In the genomic region with DNA sequence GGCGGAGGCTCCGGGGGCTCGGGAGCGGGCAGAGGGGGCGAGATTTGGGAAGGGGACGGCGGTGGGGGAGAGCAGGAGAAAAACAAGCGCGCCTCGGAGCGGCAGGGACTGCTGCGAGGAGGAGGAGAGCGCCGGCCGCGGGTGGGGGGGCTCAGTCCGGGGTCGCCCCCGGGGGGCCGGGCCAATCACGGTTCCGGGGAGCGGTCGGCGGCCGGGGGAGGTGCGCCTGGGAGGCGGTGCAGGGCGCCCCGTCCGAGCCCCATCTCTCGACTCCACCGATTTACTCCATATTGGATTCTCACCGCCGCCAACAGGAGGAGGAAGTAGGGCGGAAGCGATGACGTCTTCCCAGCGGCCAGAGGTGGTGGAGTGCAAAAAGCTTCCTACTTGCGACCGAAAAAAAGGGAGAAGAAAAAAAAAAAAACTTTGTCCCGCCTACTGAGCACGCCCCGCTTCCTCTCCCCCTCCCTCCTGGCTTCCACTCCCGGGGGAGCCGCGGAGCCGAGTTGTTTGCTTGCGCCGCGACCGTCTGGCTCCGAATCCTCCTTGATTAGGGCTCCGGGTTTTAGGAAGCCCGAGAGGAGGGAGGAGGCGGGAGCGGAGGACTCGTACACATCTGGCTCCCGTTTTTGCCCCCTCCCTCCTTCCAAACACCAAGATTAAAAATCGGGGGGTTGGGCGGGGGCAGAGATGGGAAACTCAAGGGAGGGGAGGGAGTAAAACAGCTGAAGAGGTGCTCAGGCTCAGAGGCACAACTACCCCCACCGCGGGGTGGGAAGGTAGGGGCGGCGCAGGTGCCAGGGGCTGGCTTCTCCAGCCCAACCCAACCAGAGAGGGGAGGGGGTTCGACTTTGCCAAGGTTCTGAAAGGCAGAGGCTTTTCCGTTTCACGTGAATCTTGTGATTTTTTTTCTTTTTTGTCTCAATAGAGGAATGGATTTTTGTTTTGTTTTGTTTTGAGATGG, we compare ENCODE assay signal across 1 cellular context.
TF ChIP-seq lines count a peak whose summit lies in the region.

SPRED2 (minus strand) TSS at position 373 of the 964 bp plus-strand sequence. CDS start 612 bp downstream, outside the sequence.

TF ChIP-seq in HepG2, 621 proteins besides CTCF, POLR2A, EP300 and RAD21 (continued from another document and continues in another):
- TF ChIP-seq GLMP (CRISPR knock-in tag; IDR thresholded peaks at IDR 0.05; ENCODE audit: borderline replicate concordance) = no peak
- TF ChIP-seq MNT (IDR thresholded peaks at IDR 0.05) = peak; percentile 53; the same call in 1 of the 2 replicates
- TF ChIP-seq ZNF747 (CRISPR knock-in tag; IDR thresholded peaks at IDR 0.05; ENCODE audit: borderline replicate concordance) = no peak
- TF ChIP-seq ZNF674 (CRISPR knock-in tag; IDR thresholded peaks at IDR 0.05; ENCODE audit: low read depth) = no peak
- TF ChIP-seq HOXA9 (CRISPR knock-in tag; IDR thresholded peaks at IDR 0.05; ENCODE audit: borderline replicate concordance) = no peak
- no peak for TF ChIP-seq HDAC6 (IDR thresholded peaks at IDR 0.05; ENCODE audit: low read depth, low read length)
- peak; percentile 77 for TF ChIP-seq FOSL2 (CRISPR knock-in tag; IDR thresholded peaks at IDR 0.05)
- TF ChIP-seq ZMYM3 (CRISPR knock-in tag; IDR thresholded peaks at IDR 0.05) = no peak
- TF ChIP-seq PAX8 (CRISPR knock-in tag; IDR thresholded peaks at IDR 0.05; ENCODE audit: borderline replicate concordance) = peak; percentile 76; the same call in 1 of the 2 replicates
- no peak for TF ChIP-seq ZNF737 (CRISPR knock-in tag; IDR thresholded peaks at IDR 0.05; ENCODE audit: borderline replicate concordance)
- TF ChIP-seq RARG (CRISPR knock-in tag; IDR thresholded peaks at IDR 0.05; ENCODE audit: low read depth) = 0 out of 2 replicates have a peak, but pooled peaks have one; percentile 73
- TF ChIP-seq IRF1 (CRISPR knock-in tag; IDR thresholded peaks at IDR 0.05; ENCODE audit: low read depth) = 0 out of 2 replicates have a peak, but pooled peaks have one; percentile 68
- peak; percentile 45; the same call in 1 of the 2 replicates for TF ChIP-seq CHD2 (IDR thresholded peaks at IDR 0.05; ENCODE audit: low read depth, low read length)
- TF ChIP-seq GABPB1 (CRISPR knock-in tag; IDR thresholded peaks at IDR 0.05) = peak; percentile 87
- TF ChIP-seq ZNF350 (CRISPR knock-in tag; IDR thresholded peaks at IDR 0.05; ENCODE audit: borderline replicate concordance, low read depth) = peak; percentile 83
- peak; percentile 72 for TF ChIP-seq RBM39 (IDR thresholded peaks at IDR 0.05; ENCODE audit: low read depth, low read length, poor library complexity, severe bottlenecking)
- peak; percentile 85 for TF ChIP-seq POGZ (CRISPR knock-in tag; IDR thresholded peaks at IDR 0.05)
- peak; percentile 97 for TF ChIP-seq ZNF263 (CRISPR knock-in tag; IDR thresholded peaks at IDR 0.05)
- TF ChIP-seq ZNF235 (CRISPR knock-in tag; IDR thresholded peaks at IDR 0.05; ENCODE audit: borderline replicate concordance) = no peak
- peak; percentile 70; the same call in 1 of the 2 replicates for TF ChIP-seq ZNF788 (CRISPR knock-in tag; IDR thresholded peaks at IDR 0.05; ENCODE audit: borderline replicate concordance)
- TF ChIP-seq HINFP (CRISPR knock-in tag; IDR thresholded peaks at IDR 0.05; ENCODE audit: low read depth) = peak; percentile 70; the same call in 1 of the 2 replicates
- TF ChIP-seq ZNF619 (CRISPR knock-in tag; IDR thresholded peaks at IDR 0.05) = no peak
- TF ChIP-seq, protein P1, sequence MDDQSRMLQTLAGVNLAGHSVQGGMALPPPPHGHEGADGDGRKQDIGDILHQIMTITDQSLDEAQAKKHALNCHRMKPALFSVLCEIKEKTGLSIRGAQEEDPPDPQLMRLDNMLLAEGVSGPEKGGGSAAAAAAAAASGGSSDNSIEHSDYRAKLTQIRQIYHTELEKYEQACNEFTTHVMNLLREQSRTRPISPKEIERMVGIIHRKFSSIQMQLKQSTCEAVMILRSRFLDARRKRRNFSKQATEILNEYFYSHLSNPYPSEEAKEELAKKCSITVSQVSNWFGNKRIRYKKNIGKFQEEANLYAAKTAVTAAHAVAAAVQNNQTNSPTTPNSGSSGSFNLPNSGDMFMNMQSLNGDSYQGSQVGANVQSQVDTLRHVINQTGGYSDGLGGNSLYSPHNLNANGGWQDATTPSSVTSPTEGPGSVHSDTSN (CRISPR knock-in tag; IDR thresholded peaks at IDR 0.05; ENCODE audit: borderline replicate concordance) = no peak
- peak; percentile 80; the same call in 1 of the 2 replicates for TF ChIP-seq NFKBIZ (CRISPR knock-in tag; IDR thresholded peaks at IDR 0.05)
- TF ChIP-seq RBFOX2 (IDR thresholded peaks at IDR 0.05; ENCODE audit: low read depth, low read length) = peak; percentile 68; the same call in 1 of the 2 replicates
- peak; percentile 86 for TF ChIP-seq SKI (IDR thresholded peaks at IDR 0.05; ENCODE audit: partially characterized antibody)
- TF ChIP-seq DMAP1 (CRISPR knock-in tag; IDR thresholded peaks at IDR 0.05) = peak; percentile 86; the same call in 1 of the 2 replicates
- TF ChIP-seq, protein P2, sequence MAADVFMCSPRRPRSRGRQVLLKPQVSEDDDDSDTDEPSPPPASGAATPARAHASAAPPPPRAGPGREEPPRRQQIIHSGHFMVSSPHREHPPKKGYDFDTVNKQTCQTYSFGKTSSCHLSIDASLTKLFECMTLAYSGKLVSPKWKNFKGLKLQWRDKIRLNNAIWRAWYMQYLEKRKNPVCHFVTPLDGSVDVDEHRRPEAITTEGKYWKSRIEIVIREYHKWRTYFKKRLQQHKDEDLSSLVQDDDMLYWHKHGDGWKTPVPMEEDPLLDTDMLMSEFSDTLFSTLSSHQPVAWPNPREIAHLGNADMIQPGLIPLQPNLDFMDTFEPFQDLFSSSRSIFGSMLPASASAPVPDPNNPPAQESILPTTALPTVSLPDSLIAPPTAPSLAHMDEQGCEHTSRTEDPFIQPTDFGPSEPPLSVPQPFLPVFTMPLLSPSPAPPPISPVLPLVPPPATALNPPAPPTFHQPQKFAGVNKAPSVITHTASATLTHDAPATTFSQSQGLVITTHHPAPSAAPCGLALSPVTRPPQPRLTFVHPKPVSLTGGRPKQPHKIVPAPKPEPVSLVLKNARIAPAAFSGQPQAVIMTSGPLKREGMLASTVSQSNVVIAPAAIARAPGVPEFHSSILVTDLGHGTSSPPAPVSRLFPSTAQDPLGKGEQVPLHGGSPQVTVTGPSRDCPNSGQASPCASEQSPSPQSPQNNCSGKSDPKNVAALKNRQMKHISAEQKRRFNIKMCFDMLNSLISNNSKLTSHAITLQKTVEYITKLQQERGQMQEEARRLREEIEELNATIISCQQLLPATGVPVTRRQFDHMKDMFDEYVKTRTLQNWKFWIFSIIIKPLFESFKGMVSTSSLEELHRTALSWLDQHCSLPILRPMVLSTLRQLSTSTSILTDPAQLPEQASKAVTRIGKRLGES (CRISPR knock-in tag; IDR thresholded peaks at IDR 0.05; ENCODE audit: borderline replicate concordance) = peak; percentile 16; the same call in 1 of the 2 replicates
- TF ChIP-seq ONECUT2 (CRISPR knock-in tag; IDR thresholded peaks at IDR 0.05) = 0 out of 2 replicates have a peak, but pooled peaks have one; percentile 35
- peak; percentile 79; the same call in 1 of the 2 replicates for TF ChIP-seq TOPORS (CRISPR knock-in tag; IDR thresholded peaks at IDR 0.05)
- TF ChIP-seq EHMT2 (IDR thresholded peaks at IDR 0.05; ENCODE audit: borderline replicate concordance, low read depth, low read length) = no peak
- peak; percentile 85 for TF ChIP-seq ZBTB49 (CRISPR knock-in tag; IDR thresholded peaks at IDR 0.05; ENCODE audit: borderline replicate concordance)
- TF ChIP-seq, protein P3, sequence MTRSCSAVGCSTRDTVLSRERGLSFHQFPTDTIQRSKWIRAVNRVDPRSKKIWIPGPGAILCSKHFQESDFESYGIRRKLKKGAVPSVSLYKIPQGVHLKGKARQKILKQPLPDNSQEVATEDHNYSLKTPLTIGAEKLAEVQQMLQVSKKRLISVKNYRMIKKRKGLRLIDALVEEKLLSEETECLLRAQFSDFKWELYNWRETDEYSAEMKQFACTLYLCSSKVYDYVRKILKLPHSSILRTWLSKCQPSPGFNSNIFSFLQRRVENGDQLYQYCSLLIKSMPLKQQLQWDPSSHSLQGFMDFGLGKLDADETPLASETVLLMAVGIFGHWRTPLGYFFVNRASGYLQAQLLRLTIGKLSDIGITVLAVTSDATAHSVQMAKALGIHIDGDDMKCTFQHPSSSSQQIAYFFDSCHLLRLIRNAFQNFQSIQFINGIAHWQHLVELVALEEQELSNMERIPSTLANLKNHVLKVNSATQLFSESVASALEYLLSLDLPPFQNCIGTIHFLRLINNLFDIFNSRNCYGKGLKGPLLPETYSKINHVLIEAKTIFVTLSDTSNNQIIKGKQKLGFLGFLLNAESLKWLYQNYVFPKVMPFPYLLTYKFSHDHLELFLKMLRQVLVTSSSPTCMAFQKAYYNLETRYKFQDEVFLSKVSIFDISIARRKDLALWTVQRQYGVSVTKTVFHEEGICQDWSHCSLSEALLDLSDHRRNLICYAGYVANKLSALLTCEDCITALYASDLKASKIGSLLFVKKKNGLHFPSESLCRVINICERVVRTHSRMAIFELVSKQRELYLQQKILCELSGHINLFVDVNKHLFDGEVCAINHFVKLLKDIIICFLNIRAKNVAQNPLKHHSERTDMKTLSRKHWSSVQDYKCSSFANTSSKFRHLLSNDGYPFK (CRISPR knock-in tag; IDR thresholded peaks at IDR 0.05; ENCODE audit: borderline replicate concordance) = 0 out of 2 replicates have a peak, but pooled peaks have one; percentile 46
- no peak for TF ChIP-seq IKZF1 (IDR thresholded peaks at IDR 0.05)
- peak; percentile 45; the same call in 1 of the 2 replicates for TF ChIP-seq ATF7-NPFF (CRISPR knock-in tag; IDR thresholded peaks at IDR 0.05; ENCODE audit: low read depth)
- TF ChIP-seq, protein P4, sequence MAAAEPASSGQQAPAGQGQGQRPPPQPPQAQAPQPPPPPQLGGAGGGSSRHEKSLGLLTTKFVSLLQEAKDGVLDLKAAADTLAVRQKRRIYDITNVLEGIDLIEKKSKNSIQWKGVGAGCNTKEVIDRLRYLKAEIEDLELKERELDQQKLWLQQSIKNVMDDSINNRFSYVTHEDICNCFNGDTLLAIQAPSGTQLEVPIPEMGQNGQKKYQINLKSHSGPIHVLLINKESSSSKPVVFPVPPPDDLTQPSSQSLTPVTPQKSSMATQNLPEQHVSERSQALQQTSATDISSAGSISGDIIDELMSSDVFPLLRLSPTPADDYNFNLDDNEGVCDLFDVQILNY (CRISPR knock-in tag; conservative IDR thresholded peaks at IDR 0.05) = peak; percentile 84
- TF ChIP-seq CBFB (CRISPR knock-in tag; IDR thresholded peaks at IDR 0.05) = peak; percentile 80; the same call in 1 of the 2 replicates
- peak; percentile 74 for TF ChIP-seq ZSCAN22 (CRISPR knock-in tag; IDR thresholded peaks at IDR 0.05)
- peak; percentile 76; the same call in 1 of the 2 replicates for TF ChIP-seq ZNF558 (CRISPR knock-in tag; IDR thresholded peaks at IDR 0.05; ENCODE audit: borderline replicate concordance)
- TF ChIP-seq ZFY (CRISPR knock-in tag; IDR thresholded peaks at IDR 0.05) = peak; percentile 37; the same call in 1 of the 2 replicates
